Comparison of ENCODE assay signal across 8 cellular contexts in the genomic region with DNA sequence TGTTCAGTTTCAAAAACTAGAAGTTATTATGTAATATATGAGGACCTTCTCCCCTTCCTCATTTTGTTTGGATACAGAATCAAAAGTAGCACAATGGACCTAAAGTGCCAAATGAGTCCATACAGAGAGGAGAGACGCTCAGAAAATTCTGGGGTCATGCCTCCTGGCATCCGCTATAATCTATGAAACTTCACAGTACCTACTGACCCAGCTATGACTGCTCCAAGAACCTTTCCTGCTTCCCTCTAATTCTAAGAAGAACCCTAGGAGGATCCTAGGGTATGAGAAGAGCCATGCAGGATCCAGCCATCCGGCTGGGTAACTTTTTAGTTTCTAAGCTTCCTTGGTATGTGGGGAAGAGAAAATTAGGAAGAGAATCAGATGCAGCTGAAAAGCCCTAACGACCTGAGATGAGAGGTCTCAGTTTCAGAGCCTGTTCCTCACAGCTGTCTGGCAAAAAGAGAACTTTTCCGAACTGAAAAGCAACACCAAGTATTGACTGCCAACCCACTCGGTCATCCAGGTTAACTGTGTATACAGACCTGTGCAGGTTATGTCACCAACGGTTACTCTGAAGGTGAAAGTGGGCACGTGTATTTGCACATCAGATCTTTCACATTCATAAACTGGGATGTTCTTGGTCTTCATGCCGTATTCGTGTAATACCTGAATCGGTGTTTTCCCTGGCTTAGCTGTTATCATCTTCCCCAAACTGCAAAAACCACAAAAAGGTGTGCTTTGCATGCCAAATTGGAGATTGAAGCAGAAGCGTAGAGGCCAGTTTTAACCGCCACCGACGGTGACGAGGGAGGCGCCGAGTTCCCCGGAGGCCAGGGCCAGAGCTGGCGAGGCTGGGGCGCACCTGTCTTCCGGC. TPM values are rescaled to one million over a fixed set of nuclear protein-coding genes. Genes with fewer than 3 reads are reported as not detected.
A peak's percentile ranks its signal among the peaks of the same experiment; 100 is the strongest.
DNase-seq lines count a peak whose midpoint lies in the region; ATAC-seq and TF ChIP-seq lines count a peak whose summit lies in the region.

No MANE protein-coding gene starts in this region.

- H3K4me3 Mint-ChIP-seq in IgD-negative memory B cell, result peak overlapping the region; percentile 89 to 99 (median 93)

- no peak for TF ChIP-seq CTCF in astrocyte of the spinal cord (IDR thresholded peaks at IDR 0.05; ENCODE audit: low read depth, low read length)
- TF ChIP-seq CTCF in right lobe of liver (IDR thresholded peaks at IDR 0.05), result no peak
- no peak for TF ChIP-seq CTCF in thoracic aorta (IDR thresholded peaks at IDR 0.05)

- 3% methylated on average over 22 of the region's 22 CpGs for WGBS in right lobe of liver (ENCODE audit: insufficient coverage, low coverage, low lambda C conversion rate, missing lambda C conversion rate)

- intact Hi-C loops in right lobe of liver (cut with DNase I), result no loop called here

- peaks cover 0 to 33% (median 12%) of the 10 kb centered on the region in 4 donors for H3K36me3 ChIP-seq in right lobe of liver
- H3K36me3 ChIP-seq in thoracic aorta, result peaks cover 19% of the 10 kb centered on the region

- DNase-seq in SKM-1 treated with dmso at 0.1 percent for 144 hours (lab: John Stamatoyannopoulos, UW; ENCODE audit: unreplicated experiment), result peak; percentile 5
- DNase-seq in SKM-1 (lab: John Stamatoyannopoulos, UW; ENCODE audit: unreplicated experiment), result no peak
- DNase-seq in astrocyte of the spinal cord (ENCODE audit: low read depth, low spot score), result peak; percentile 15
- DNase-seq in right lobe of liver, result peak in 1 of 3 donors; percentile 79
- DNase-seq in thoracic aorta (ENCODE audit: low spot score), result no peak
- DNase-seq in NCI-H1048 (lab: John Stamatoyannopoulos, UW), result no peak

- no peaks in the 10 kb centered on the region for H3K27me3 ChIP-seq in right lobe of liver
- no peaks in the 10 kb centered on the region for H3K27me3 ChIP-seq in thoracic aorta (replicated peaks; ENCODE audit: insufficient read depth)

- no peak for TF ChIP-seq POLR2A in right lobe of liver (IDR thresholded peaks at IDR 0.05)

- peaks cover 2% of the 10 kb centered on the region for H3K36me3 Mint-ChIP-seq in IgD-negative memory B cell

- in situ Hi-C loops in astrocyte of the spinal cord (cut with HindIII; ENCODE audit: low sequenced_read_pairs), result no loop called here

- H3K4me1 ChIP-seq in right lobe of liver (peaks cover 0 to 16% (median 6%) of the 10 kb centered on the region in 4 donors), thoracic aorta (ENCODE audit: control insufficient read depth in 1 of 2, low read depth in 2 of 2) (peaks cover 8 to 37% of the 10 kb centered on the region in 2 donors)

- peak overlapping the region; percentile 55 for H3K4me3 ChIP-seq in astrocyte of the spinal cord (ENCODE audit: low read depth, low read length)
- peak overlapping the region; percentile 72 to 88 (median 88) for H3K4me3 ChIP-seq in right lobe of liver
- H3K4me3 ChIP-seq in thoracic aorta, result peak overlapping the region; percentile 93

- H3K9me3 Mint-ChIP-seq in IgD-negative memory B cell, result no peaks in the 10 kb centered on the region

- peak overlapping the region; percentile 92 to 98 (median 93) for H3K27ac ChIP-seq in right lobe of liver
- H3K27ac ChIP-seq in thoracic aorta, result peak overlapping the region; percentile 99

- H3K27ac Mint-ChIP-seq in IgD-negative memory B cell, result peak overlapping the region; percentile 88 to 98 (median 94)

- no peaks in the 10 kb centered on the region for H3K27me3 Mint-ChIP-seq in IgD-negative memory B cell

- peaks cover 19 to 28% (median 27%) of the 10 kb centered on the region in 3 donors for H3K4me1 Mint-ChIP-seq in IgD-negative memory B cell

- ATAC-seq in GM21717 (IDR thresholded peaks at IDR 0.05; ENCODE audit: unreplicated experiment) (peak; percentile 55), right lobe of liver (peak; percentile 13 to 47 (median 24)), thoracic aorta (ENCODE audit: insufficient number of reproducible peaks, low FRiP score, low read depth) (no peak)

- H3K9me3 ChIP-seq in right lobe of liver (no peaks in the 10 kb centered on the region), thoracic aorta (no peaks in the 10 kb centered on the region)

RNA-seq across cellular contexts. Expression of a gene that starts 1.0 kb away (rescaled TPM):
- 58.7 TPM for polyA plus RNA-seq in IgD-negative memory B cell
- 10 to 100 TPM; 11.2 to 20.5 (median 14.4) TPM for total RNA-seq in right lobe of liver
- 10 to 100 TPM; 61.3 to 71.5 TPM for total RNA-seq in thoracic aorta

RNA-seq across cellular contexts. Expression of a gene that starts 1.2 kb away (rescaled TPM):
- 0.15 TPM for polyA plus RNA-seq in IgD-negative memory B cell
- total RNA-seq in right lobe of liver, result 1 to 10 TPM in 5 of 6 experiments, under 1 TPM in 1; 0.80 to 2.8 (median 1.6) TPM
- total RNA-seq in thoracic aorta, result 1 to 10 TPM; 1.8 TPM

RNA-seq across cellular contexts. Expression of a gene that starts 28.5 kb away (rescaled TPM):
- polyA plus RNA-seq in IgD-negative memory B cell, result 4.5 TPM
- total RNA-seq in right lobe of liver, result 10 to 100 TPM in 1 of 6 experiments, 1 to 10 TPM in 5; 2.5 to 12.7 (median 4.8) TPM
- total RNA-seq in thoracic aorta, result 10 to 100 TPM; 20.1 to 21.8 TPM

RNA-seq across cellular contexts. Expression of a gene that starts 30.3 kb away (rescaled TPM):
- polyA plus RNA-seq in IgD-negative memory B cell, result 36.5 TPM
- 10 to 100 TPM in 4 of 6 experiments, 1 to 10 TPM in 2; 4.4 to 21.2 (median 15.1) TPM for total RNA-seq in right lobe of liver
- total RNA-seq in thoracic aorta, result 10 to 100 TPM in 1 of 2 donors, 1 to 10 TPM in 1; 9.7 to 22.5 TPM

Comparison
In these comparisons a context has a peak if more than half of its experiments do, and no peak if none do; other contexts are left out.
1. DNase-seq: peak in SKM-1 treated with dmso at 0.1 percent for 144 hours (single experiment) and astrocyte of the spinal cord (single experiment); none in SKM-1 (single experiment), thoracic aorta (single experiment) and NCI-H1048 (single experiment).
2. Peak in every context shown above with its lines, with median percentiles within 50 percentile points of each other: H3K4me3 ChIP-seq.